Comparison of ENCODE assay signal across 1 cellular context in genomic region chr14:68397827-68398226, GRCh38.
TF ChIP-seq lines count a peak whose summit lies in the region.

No MANE protein-coding gene starts in this region.

TF ChIP-seq in GM23338, 12 proteins besides CTCF, POLR2A, EP300 and RAD21 (continued from another document):
- no peak for TF ChIP-seq REST (IDR thresholded peaks at IDR 0.05; ENCODE audit: unreplicated experiment)
- no peak for TF ChIP-seq JUNB (IDR thresholded peaks at IDR 0.05; ENCODE audit: unreplicated experiment)
- no peak for TF ChIP-seq EZH2phosphoT487 (IDR thresholded peaks at IDR 0.05; ENCODE audit: unreplicated experiment)
- no peak for TF ChIP-seq ZNF331 (CRISPR knock-in tag; IDR thresholded peaks at IDR 0.05; ENCODE audit: low read depth)
- TF ChIP-seq NANOG (IDR thresholded peaks at IDR 0.05; ENCODE audit: borderline replicate concordance): no peak
